In the genomic region with DNA sequence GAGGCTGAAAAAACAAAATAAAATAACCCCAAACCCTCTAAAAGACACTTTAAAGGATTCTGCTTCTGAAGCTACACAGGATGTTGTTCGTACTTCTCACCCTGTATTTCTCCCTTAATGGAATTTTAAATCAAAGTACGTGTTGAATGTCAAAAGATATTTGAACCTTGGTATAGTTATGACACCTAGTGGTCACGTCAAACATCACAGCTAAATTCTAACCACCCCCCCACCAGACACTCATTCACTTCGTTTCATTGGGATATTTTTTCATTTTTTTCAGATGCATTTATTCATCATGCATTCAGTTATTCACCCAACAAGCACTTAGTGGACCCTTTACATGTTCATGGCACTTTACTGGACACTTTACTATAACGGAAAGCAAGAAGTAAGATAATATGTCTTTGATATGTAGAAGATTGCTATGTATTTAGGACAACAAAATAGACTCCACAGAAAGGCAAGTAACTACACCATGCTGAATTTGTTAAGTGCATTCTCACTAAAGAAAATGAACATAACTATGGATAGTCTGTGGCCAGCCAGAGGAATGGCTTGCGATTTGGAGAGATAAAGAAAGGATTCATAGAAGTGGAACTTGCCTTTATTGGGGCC, we compare ENCODE assay signal across 8 cellular contexts.
DNase-seq lines count a peak whose midpoint lies in the region; ATAC-seq lines count a peak whose summit lies in the region.

No MANE protein-coding gene starts in this region.

- ATAC-seq in GM21619 (IDR thresholded peaks at IDR 0.05; ENCODE audit: unreplicated experiment), result peak; percentile 72
- peak; percentile 52 for ATAC-seq in activated T-helper 17 cell treated with anti-CD3 and anti-CD28 coated beads, Interleukin-2, amount 50 U/mL, for 72 hours (replicated peaks)
- ATAC-seq in sciatic nerve, result peak; percentile 64
- ATAC-seq in HG03442 (IDR thresholded peaks at IDR 0.05; ENCODE audit: unreplicated experiment), result no peak

- H3K9me3 Mint-ChIP-seq in activated T-helper 17 cell treated with anti-CD3 and anti-CD28 coated beads, Interleukin-2, amount 50 U/mL, for 72 hours, result no peaks in the 10 kb centered on the region

- H3K36me3 Mint-ChIP-seq in activated T-helper 17 cell treated with anti-CD3 and anti-CD28 coated beads, Interleukin-2, amount 50 U/mL, for 72 hours (ENCODE audit: low read depth), result no peaks in the 10 kb centered on the region

- H3K4me1 Mint-ChIP-seq in activated T-helper 17 cell treated with anti-CD3 and anti-CD28 coated beads, Interleukin-2, amount 50 U/mL, for 72 hours, result peaks cover 6% of the 10 kb centered on the region

- peak; percentile 0 for DNase-seq in DMS153 (lab: John Stamatoyannopoulos, UW)
- no peak for DNase-seq in DMS153 treated with DMSO at 0.1 percent for 48 hours (lab: John Stamatoyannopoulos, UW; ENCODE audit: unreplicated experiment)
- DNase-seq in NCI-H2081 treated with DMSO at 0.1 percent for 48 hours (lab: John Stamatoyannopoulos, UW), result peak; percentile 1
- peak; percentile 11 for DNase-seq in globus pallidus (ENCODE audit: low spot score)
- DNase-seq in sciatic nerve (ENCODE audit: low spot score), result no peak

- H3K27me3 Mint-ChIP-seq in activated T-helper 17 cell treated with anti-CD3 and anti-CD28 coated beads, Interleukin-2, amount 50 U/mL, for 72 hours, result no peaks in the 10 kb centered on the region

- intact Hi-C loops in sciatic nerve (cut with DNase I), result no loop called here

- H3K4me3 Mint-ChIP-seq in activated T-helper 17 cell treated with anti-CD3 and anti-CD28 coated beads, Interleukin-2, amount 50 U/mL, for 72 hours, result peak overlapping the region; percentile 64

- H3K27ac Mint-ChIP-seq in activated T-helper 17 cell treated with anti-CD3 and anti-CD28 coated beads, Interleukin-2, amount 50 U/mL, for 72 hours, result peak overlapping the region; percentile 1

Comparison
In these comparisons a context has a peak if more than half of its experiments do, and no peak if none do; other contexts are left out.
1. DNase-seq: peak in DMS153 (single experiment), NCI-H2081 treated with DMSO at 0.1 percent for 48 hours (single experiment) and globus pallidus (single experiment); none in DMS153 treated with DMSO at 0.1 percent for 48 hours (single experiment) and sciatic nerve (single experiment).